In the genomic region with DNA sequence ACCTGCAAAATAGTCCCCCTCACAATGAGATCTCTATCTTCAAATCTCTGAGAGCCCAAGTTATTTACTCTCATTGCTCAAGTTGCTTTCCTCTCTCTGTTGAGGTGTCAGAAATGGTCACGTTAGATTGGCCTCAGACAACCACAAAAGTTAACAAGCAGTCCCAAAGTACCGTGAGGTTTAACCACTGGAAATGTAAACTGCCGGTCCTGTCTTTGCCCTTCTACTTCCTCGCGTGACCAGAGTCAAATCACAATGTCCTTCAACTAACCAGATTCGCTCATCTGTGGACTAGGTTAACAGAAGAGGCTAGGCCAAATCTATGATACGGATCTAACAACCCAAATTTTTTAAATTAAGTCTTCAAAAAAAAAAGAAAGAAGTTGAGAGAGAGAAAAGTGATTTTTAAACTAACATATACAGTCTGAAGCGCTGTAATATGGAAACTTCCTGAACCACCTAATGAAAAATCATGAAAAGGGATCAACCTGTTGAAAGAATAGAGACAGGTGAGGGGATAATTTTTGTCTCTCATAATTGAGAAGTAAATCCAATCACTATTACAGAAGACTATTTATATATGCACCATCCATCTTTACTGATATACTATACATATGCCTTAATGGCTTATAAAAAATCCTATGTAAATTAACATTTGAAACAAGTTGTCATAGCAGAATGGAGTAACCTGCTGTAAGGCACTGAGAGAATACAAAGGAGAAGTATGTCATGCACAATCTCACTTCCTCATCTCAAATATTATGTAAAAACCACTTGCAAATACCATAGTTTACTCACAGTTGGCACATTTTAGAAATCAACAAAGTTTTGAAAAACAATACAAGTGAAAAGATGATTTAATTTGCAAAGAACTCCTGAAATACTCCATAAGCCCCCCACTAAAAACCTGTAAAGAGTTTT, we compare ENCODE assay signal across 9 cellular contexts. TPM values are rescaled to one million over a fixed set of nuclear protein-coding genes. Genes with fewer than 3 reads are reported as not detected.
DNase-seq lines count a peak whose midpoint lies in the region; ATAC-seq and TF ChIP-seq lines count a peak whose summit lies in the region.
"Had no signal": no experiment of that assay in that cellular context is flagged by ENCODE, and none has a peak within 500 bp of the region (broad histone marks: within the 10 kb centered on the region; RNA-seq: fewer than 3 reads in every experiment).

No MANE protein-coding gene starts in this region.

- peaks cover 7% of the 10 kb centered on the region for H3K4me1 Mint-ChIP-seq in activated CD8-positive, alpha-beta T cell treated with anti-CD3 and anti-CD28 coated beads, Interleukin-2, amount 10 ng/mL, durations not matched to agents 7 days and 5 days (ENCODE audit: low read depth)

- POLR2A ChIA-PET in activated CD8-positive, alpha-beta T cell treated with anti-CD3 and anti-CD28 coated beads, Interleukin-2, amount 10 ng/mL, durations not matched to agents 7 days and 5 days (lab: Charles Lee): interaction anchor here (1.8 to 9.6 kb wide), 7 partner anchors 13 to 113 kb away, joined by 7 to 106 read pairs (median 30); partner anchors contain the start of gene CD3D

- CTCF ChIA-PET in activated CD8-positive, alpha-beta T cell treated with anti-CD3 and anti-CD28 coated beads, Interleukin-2, amount 10 ng/mL, durations not matched to agents 7 days and 5 days (lab: Charles Lee): interaction anchor here (1.1 to 8.4 kb wide), 6 partner anchors 10 to 76 kb away, joined by 3 to 88 read pairs (median 44); no protein-coding TSS in a partner anchor

- H3K9me3 Mint-ChIP-seq in activated CD8-positive, alpha-beta T cell treated with anti-CD3 and anti-CD28 coated beads, Interleukin-2, amount 10 ng/mL, durations not matched to agents 7 days and 5 days (ENCODE audit: insufficient read depth): no peaks in the 10 kb centered on the region

- H3K27me3 ChIP-seq in right atrium auricular region: no peaks in the 10 kb centered on the region
- no peaks in the 10 kb centered on the region for H3K27me3 ChIP-seq in upper lobe of right lung

- DNase-seq in left cardiac atrium (no peak), right atrium auricular region (ENCODE audit: low spot score) (no peak), upper lobe of right lung (no peak), NCI-H146 treated with DMSO at 0.1 percent for 48 hours (lab: John Stamatoyannopoulos, UW; ENCODE audit: unreplicated experiment) (no peak), amniotic stem cell (lab: John Stamatoyannopoulos, UW) (no peak), dedifferentiated amniotic fluid mesenchymal stem cell (ENCODE audit: extremely low spot score) (no peak)
- peak; percentile 66 for DNase-seq in activated CD8-positive, alpha-beta T cell treated with anti-CD3 and anti-CD28 coated beads, Interleukin-2, amount 10 ng/mL, durations not matched to agents 7 days and 5 days

- no peak overlapping the region for H3K27ac Mint-ChIP-seq in activated CD8-positive, alpha-beta T cell treated with anti-CD3 and anti-CD28 coated beads, Interleukin-2, amount 10 ng/mL, durations not matched to agents 7 days and 5 days

- TF ChIP-seq CTCF in right atrium auricular region (IDR thresholded peaks at IDR 0.05) (no peak), upper lobe of right lung (IDR thresholded peaks at IDR 0.05) (no peak)

- H3K36me3 Mint-ChIP-seq in activated CD8-positive, alpha-beta T cell treated with anti-CD3 and anti-CD28 coated beads, Interleukin-2, amount 10 ng/mL, durations not matched to agents 7 days and 5 days (ENCODE audit: low read depth): peaks cover 63% of the 10 kb centered on the region

- H3K27ac ChIP-seq in right atrium auricular region (no peak overlapping the region), upper lobe of right lung (peak overlapping the region; percentile 67)
- H3K27ac ChIP-seq: C4-2B had no signal

- peak; percentile 21 to 42 for ATAC-seq in left cardiac atrium
- ATAC-seq in HG03280 (IDR thresholded peaks at IDR 0.05; ENCODE audit: unreplicated experiment): peak; percentile 63
- peak; percentile 32 for ATAC-seq in activated CD8-positive, alpha-beta T cell treated with anti-CD3 and anti-CD28 coated beads, Interleukin-2, amount 10 ng/mL, durations not matched to agents 7 days and 5 days
- peak; percentile 48 for ATAC-seq in upper lobe of right lung

- H3K4me1 ChIP-seq in right atrium auricular region (no peaks in the 10 kb centered on the region), upper lobe of right lung (peaks cover 23% of the 10 kb centered on the region)

- H3K9me3 ChIP-seq in right atrium auricular region (no peaks in the 10 kb centered on the region), upper lobe of right lung (no peaks in the 10 kb centered on the region)

- H3K36me3 ChIP-seq in right atrium auricular region (no peaks in the 10 kb centered on the region), upper lobe of right lung (no peaks in the 10 kb centered on the region)

- intact Hi-C loops in left cardiac atrium (cut with DNase I): no loop called here
- intact Hi-C loops in upper lobe of right lung (cut with DNase I): no loop called here

- H3K4me3 ChIP-seq in right atrium auricular region (no peak overlapping the region), upper lobe of right lung (no peak overlapping the region)

- H3K4me3 Mint-ChIP-seq in activated CD8-positive, alpha-beta T cell treated with anti-CD3 and anti-CD28 coated beads, Interleukin-2, amount 10 ng/mL, durations not matched to agents 7 days and 5 days: peak overlapping the region; percentile 65

- H3K27me3 Mint-ChIP-seq in activated CD8-positive, alpha-beta T cell treated with anti-CD3 and anti-CD28 coated beads, Interleukin-2, amount 10 ng/mL, durations not matched to agents 7 days and 5 days (ENCODE audit: low read depth): no peaks in the 10 kb centered on the region

RNA-seq across cellular contexts. Expression of gene JAML, which starts 3.3 kb away (rescaled TPM):
- total RNA-seq in left cardiac atrium (1 to 10 TPM; 2.5 to 5.3 TPM), right atrium auricular region (1 to 10 TPM in 1 of 2 donors, under 1 TPM in 1; 0.48 to 2.2 TPM), upper lobe of right lung (87.9 TPM)
- 100 to 1,000 TPM; 140 to 144 TPM for total RNA-seq in activated CD8-positive, alpha-beta T cell treated with anti-CD3 and anti-CD28 coated beads, Interleukin-2, amount 10 ng/mL, durations not matched to agents 7 days and 5 days

RNA-seq across cellular contexts. Expression of gene MPZL3, which starts 24.0 kb away (rescaled TPM):
- total RNA-seq in left cardiac atrium (1 to 10 TPM; 1.0 to 1.1 TPM), right atrium auricular region (1 to 10 TPM; 1.0 to 2.0 TPM), upper lobe of right lung (11.8 TPM)
- 10 to 100 TPM; 19.6 to 20.0 TPM for total RNA-seq in activated CD8-positive, alpha-beta T cell treated with anti-CD3 and anti-CD28 coated beads, Interleukin-2, amount 10 ng/mL, durations not matched to agents 7 days and 5 days

RNA-seq across cellular contexts. Expression of gene MPZL2, which starts 36.0 kb away (rescaled TPM):
- total RNA-seq in left cardiac atrium (10 to 100 TPM; 11.6 to 47.8 TPM), right atrium auricular region (10 to 100 TPM; 13.8 to 16.8 TPM), upper lobe of right lung (119 TPM)
- total RNA-seq in activated CD8-positive, alpha-beta T cell treated with anti-CD3 and anti-CD28 coated beads, Interleukin-2, amount 10 ng/mL, durations not matched to agents 7 days and 5 days: 10 to 100 TPM; 11.7 to 12.2 TPM

RNA-seq across cellular contexts. Expression of gene SCN2B, which starts 51.7 kb away (rescaled TPM):
- total RNA-seq in left cardiac atrium: 10 to 100 TPM in 1 of 2 donors, 1 to 10 TPM in 1; 3.3 to 10.1 TPM
- total RNA-seq in right atrium auricular region: 1 to 10 TPM; 3.4 to 8.2 TPM
- not detected for total RNA-seq in activated CD8-positive, alpha-beta T cell treated with anti-CD3 and anti-CD28 coated beads, Interleukin-2, amount 10 ng/mL, durations not matched to agents 7 days and 5 days
- total RNA-seq in upper lobe of right lung: 2.5 TPM

Comparison
In these comparisons a context has a peak if more than half of its experiments do, and no peak if none do; other contexts are left out.
1. RNA of gene JAML, which starts 3.3 kb away (total RNA-seq): 140 to 144 TPM in activated CD8-positive, alpha-beta T cell treated with anti-CD3 and anti-CD28 coated beads, Interleukin-2, amount 10 ng/mL, durations not matched to agents 7 days and 5 days and 87.9 TPM in upper lobe of right lung (single experiment); 2.5 to 5.3 TPM in left cardiac atrium and 0.48 to 2.2 TPM in right atrium auricular region; every median in the first group is over 10 times any median in the second.
2. Peak in every context shown above with its lines, with median percentiles within 50 percentile points of each other: ATAC-seq.